Comparison of ENCODE assay signal across 8 cellular contexts in the genomic region with DNA sequence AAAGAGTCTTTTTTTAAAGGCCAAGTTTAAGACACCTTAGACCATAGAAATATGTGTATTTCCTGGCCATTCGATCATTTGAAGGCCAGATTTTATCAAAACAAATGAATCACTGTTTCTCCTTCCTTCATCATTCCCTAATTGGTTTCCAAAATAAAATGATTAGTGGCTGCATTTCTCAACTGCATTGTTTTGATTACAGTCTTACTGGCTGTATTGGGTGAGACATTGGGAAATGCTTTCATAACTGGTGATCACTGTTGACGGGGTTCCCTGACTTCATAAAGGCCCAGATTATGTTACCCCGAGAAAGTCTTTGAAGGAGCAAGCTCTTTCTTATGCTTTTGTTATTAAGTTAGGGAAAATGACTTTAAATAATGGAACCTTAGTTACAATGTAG. TPM values are rescaled to one million over a fixed set of nuclear protein-coding genes. Genes with fewer than 3 reads are reported as not detected.
DNase-seq lines count a peak whose midpoint lies in the region; ATAC-seq, FAIRE-seq and TF ChIP-seq lines count a peak whose summit lies in the region.
"Not testable (repeated sequence)": the region's sequence is repeated elsewhere in the genome, so short reads cannot be mapped to it uniquely, and the experiment has no call there.

No MANE protein-coding gene starts in this region.

- WGBS in GM23248 (ENCODE audit: low coverage in 1 of 2, low lambda C conversion rate in 2 of 2, missing lambda C conversion rate in 2 of 2), 2 experiments, result 3 to 4% methylated on average over 3 of the region's 3 CpGs

- H2AFZ ChIP-seq in GM23248, result 0 out of 2 replicates have a peak overlapping the region, but pooled peaks have one; percentile 8

- in situ Hi-C loops in GM23248 (cut with MboI), result not testable (repeated sequence)

- peaks cover 14% of the 10 kb centered on the region for H3F3A ChIP-seq in GM23248 (ENCODE audit: insufficient read depth)

- FAIRE-seq in islet of Langerhans (lab: Jason Lieb, UNC), result peak; percentile 30

- intact Hi-C loops in ascending aorta (cut with DNase I), result not testable (repeated sequence)

- not testable (repeated sequence) for H4K20me1 ChIP-seq in GM23248 (ENCODE audit: insufficient read depth)

- peaks cover 83% of the 10 kb centered on the region for H3K79me2 ChIP-seq in GM23248 (ENCODE audit: insufficient read depth)

- peak overlapping the region; percentile 83 for H3K27ac ChIP-seq in GM23248
- H3K27ac ChIP-seq in ascending aorta, result peak overlapping the region; percentile 8 to 55
- H3K27ac ChIP-seq in rectal smooth muscle tissue (ENCODE audit: low read depth, low read length), result peak overlapping the region; percentile 75
- H3K27ac ChIP-seq in thoracic aorta, result peak overlapping the region; percentile 38 to 67

- peak overlapping the region; percentile 30 for H3K4me2 ChIP-seq in GM23248 (ENCODE audit: unreplicated experiment)

- H3K9ac ChIP-seq in GM23248, result peak overlapping the region; percentile 55
- H3K9ac ChIP-seq in rectal smooth muscle tissue (ENCODE audit: low read length), result not testable (repeated sequence)

- H3K4me3 ChIP-seq in GM23248, result peak overlapping the region; percentile 5; the same call in 1 of the 2 replicates
- H3K4me3 ChIP-seq in ascending aorta; fibroblast of villous mesenchyme (ENCODE audit: low read depth, low read length); rectal smooth muscle tissue (ENCODE audit: low read length); thoracic aorta: not testable (repeated sequence)

- not testable (repeated sequence) for H3K27me3 ChIP-seq in GM23248 (replicated peaks; ENCODE audit: insufficient read depth); ascending aorta; rectal smooth muscle tissue (ENCODE audit: control insufficient read depth, insufficient read depth, low read length); thoracic aorta (replicated peaks; ENCODE audit: insufficient read depth)

- TF ChIP-seq CTCF in ascending aorta (IDR thresholded peaks at IDR 0.05); fibroblast of villous mesenchyme (IDR thresholded peaks at IDR 0.05; ENCODE audit: insufficient read depth, low read depth, low read length); thoracic aorta (IDR thresholded peaks at IDR 0.05): not testable (repeated sequence)

- not testable (repeated sequence) for H3K9me3 ChIP-seq in GM23248 (ENCODE audit: low read depth); ascending aorta; thoracic aorta

- not testable (repeated sequence) for ATAC-seq in thoracic aorta (ENCODE audit: insufficient number of reproducible peaks, low FRiP score, low read depth)

- not testable (repeated sequence) for H3K9me2 ChIP-seq in GM23248 (ENCODE audit: insufficient read depth)

- H3K4me1 ChIP-seq in GM23248 (ENCODE audit: insufficient read depth) (peaks cover 19% of the 10 kb centered on the region), ascending aorta (peaks cover 0 to 12% of the 10 kb centered on the region in 2 donors), rectal smooth muscle tissue (ENCODE audit: control insufficient read depth, insufficient read depth, low read length) (peaks cover 17% of the 10 kb centered on the region), thoracic aorta (ENCODE audit: control insufficient read depth in 1 of 2, low read depth in 2 of 2) (peaks cover 12 to 23% of the 10 kb centered on the region in 2 donors)

- H3K36me3 ChIP-seq in GM23248 (ENCODE audit: low read depth); ascending aorta; rectal smooth muscle tissue (ENCODE audit: control insufficient read depth, insufficient read depth, low read length); thoracic aorta: not testable (repeated sequence)

- DNase-seq in AG08395 (ENCODE audit: low spot score) (peak; percentile 35), GM23248 (peak; percentile 78), dermis blood vessel endothelial cell (peak; percentile 51), fibroblast of villous mesenchyme (ENCODE audit: low read depth) (peak; percentile 91)
- not testable (repeated sequence) for DNase-seq in ascending aorta (ENCODE audit: low spot score in 2 of 2); thoracic aorta (ENCODE audit: low spot score)

RNA-seq across cellular contexts. Expression of a gene that starts 40.6 kb away (rescaled TPM):
- 66.1 and 68.2 TPM in 2 replicates for total RNA-seq in GM23248 (2014; rRNA removed; shearing (Covaris generic))
- polyA plus RNA-seq in GM23248 (2016; fragmentation: Nextera tagmentation; extraction: Ambion mirVana), result 22.0 and 22.9 TPM in 2 replicates
- total RNA-seq in ascending aorta, result 99.1 TPM
- total RNA-seq in dermis blood vessel endothelial cell, result 42.5 and 68.7 TPM in 2 replicates
- 57.4 and 61.2 TPM in 2 replicates for total RNA-seq in fibroblast of villous mesenchyme
- total RNA-seq in thoracic aorta, result 100 to 1,000 TPM in 1 of 2 donors, 10 to 100 TPM in 1; 62.8 to 123 TPM

Comparison
In these comparisons a context has a peak if more than half of its experiments do, and no peak if none do; other contexts are left out.
1. H3K27ac ChIP-seq: peak in every context shown above with its lines; median percentile 83 in GM23248; 75 in rectal smooth muscle tissue; 52 in thoracic aorta; 32 in ascending aorta.